20 cellular contexts compared by ENCODE assay signal in genomic region chr12:68560823-68561422, GRCh38. TPM values are rescaled to one million over a fixed set of nuclear protein-coding genes. Genes with fewer than 3 reads are reported as not detected.
A peak's percentile ranks its signal among the peaks of the same experiment; 100 is the strongest.
DNase-seq lines count a peak whose midpoint lies in the region; TF ChIP-seq lines count a peak whose summit lies in the region.
"Had no signal": no experiment of that assay in that cellular context is flagged by ENCODE, and none has a peak within 500 bp of the region (broad histone marks: within the 10 kb centered on the region; RNA-seq: fewer than 3 reads in every experiment).

No MANE protein-coding gene starts in this region.

- H4K20me1 ChIP-seq in GM23248 (ENCODE audit: insufficient read depth): no peaks in the 10 kb centered on the region

- no peaks in the 10 kb centered on the region for H3K79me2 ChIP-seq in GM23248 (ENCODE audit: insufficient read depth)

- H3F3A ChIP-seq in GM23248 (ENCODE audit: insufficient read depth): peaks cover 39% of the 10 kb centered on the region

- no peak overlapping the region for H3K4me2 ChIP-seq in GM23248 (ENCODE audit: unreplicated experiment)

- no peaks in the 10 kb centered on the region for H3K9me2 ChIP-seq in GM23248 (ENCODE audit: insufficient read depth)

- H3K9me3 ChIP-seq in GM23248 (ENCODE audit: low read depth): no peaks in the 10 kb centered on the region
- H3K9me3 ChIP-seq: gastroesophageal sphincter, thoracic aorta had no signal

- in situ Hi-C loops in GM23248 (cut with MboI): no loop called here

- no peak overlapping the region for H2AFZ ChIP-seq in GM23248

- H3K36me3 ChIP-seq in GM23248 (ENCODE audit: low read depth): no peaks in the 10 kb centered on the region
- H3K36me3 ChIP-seq: gastroesophageal sphincter, thoracic aorta, WERI-Rb-1 had no signal

- intact Hi-C loops in posterior cingulate gyrus (cut with DNase I): no loop called here

- H3K9ac ChIP-seq in GM23248: no peak overlapping the region

- no peak overlapping the region for H3K4me3 ChIP-seq in GM23248
- H3K4me3 ChIP-seq in fibroblast of villous mesenchyme (ENCODE audit: low read depth, low read length): no peak overlapping the region
- H3K4me3 ChIP-seq in skin epidermis: no peak overlapping the region
- H3K4me3 ChIP-seq: gastroesophageal sphincter, thoracic aorta had no signal

- H3K27ac ChIP-seq in GM23248: no peak overlapping the region
- peak overlapping the region; percentile 47; the same call in 1 of the 2 replicates for H3K27ac ChIP-seq in RWPE1
- peak overlapping the region in 12 of 21 experiments; percentile 14 to 78 (median 41) for H3K27ac ChIP-seq in skin epidermis
- H3K27ac ChIP-seq: thoracic aorta, WERI-Rb-1 had no signal

- TF ChIP-seq CTCF in RWPE1 (conservative IDR thresholded peaks at IDR 0.05; ENCODE audit: low read depth): no peak
- TF ChIP-seq CTCF in fibroblast of villous mesenchyme (IDR thresholded peaks at IDR 0.05; ENCODE audit: insufficient read depth, low read depth, low read length): no peak

- 52 to 53% methylated on average over 6 of the region's 6 CpGs for WGBS in GM23248 (ENCODE audit: low coverage in 1 of 2, low lambda C conversion rate in 2 of 2, missing lambda C conversion rate in 2 of 2), 2 experiments

- H3K4me1 ChIP-seq in GM23248 (ENCODE audit: insufficient read depth): peaks cover 42% of the 10 kb centered on the region

- POLR2A ChIA-PET in RWPE1 (lab: Yijun Ruan, JAX; ENCODE audit: low non-redundant PET): no interaction called here

- H3K27me3 ChIP-seq in GM23248 (replicated peaks; ENCODE audit: insufficient read depth): no peaks in the 10 kb centered on the region
- H3K27me3 ChIP-seq: gastroesophageal sphincter had no signal

- peak; percentile 23 for DNase-seq in GM23248
- DNase-seq in RWPE1 (ENCODE audit: low spot score): no peak
- DNase-seq in fibroblast of villous mesenchyme (ENCODE audit: low read depth): peak; percentile 70
- no peak for DNase-seq in posterior cingulate gyrus
- no peak for DNase-seq in activated T-cell treated with anti-CD3 and anti-CD28 coated beads, Interleukin-2, amount 50 U/mL, for 1 hour
- no peak for DNase-seq in RPMI8226
- DNase-seq: activated CD4-positive, alpha-beta T cell treated with anti-CD3 and anti-CD28 coated beads, Interleukin-2, amount 50 U/mL, for 1 hour; activated CD8-positive, alpha-beta memory T cell treated with anti-CD3 and anti-CD28 coated beads, Interleukin-2, amount 50 U/mL, for 4 hours; activated naive CD8-positive, alpha-beta T cell treated with anti-CD3 and anti-CD28 coated beads for 36 hours; AML-193; DMS79; MM.1S; NCI-H1417 treated with DMSO at 0.1 percent for 48 hours; NCI-H524; stimulated activated CD4-positive, alpha-beta T cell treated with anti-CD3 and anti-CD28 coated beads, Interleukin-4, amount 100 ng/mL, for 1 hour; stimulated activated naive CD4-positive, alpha-beta T cell; WERI-Rb-1 had no signal

- CTCF ChIA-PET in RWPE1 (lab: Yijun Ruan, JAX): no interaction called here

RNA-seq across cellular contexts. Expression of gene RAP1B, which starts 49.8 kb away (rescaled TPM):
- 275 and 290 TPM in 2 replicates for total RNA-seq in GM23248 (2014; rRNA removed; shearing (Covaris generic))
- 353 and 363 TPM in 2 replicates for polyA plus RNA-seq in GM23248 (2016; fragmentation: Nextera tagmentation; extraction: Ambion mirVana)
- total RNA-seq in fibroblast of villous mesenchyme: 125 and 155 TPM in 2 replicates

Comparison
In these comparisons a context has a peak if more than half of its experiments do, and no peak if none do; other contexts are left out.
1. DNase-seq: peak in GM23248 (single experiment) and fibroblast of villous mesenchyme (single experiment); none in RWPE1 (single experiment), posterior cingulate gyrus (0 of 10), activated T-cell treated with anti-CD3 and anti-CD28 coated beads, Interleukin-2, amount 50 U/mL, for 1 hour (single experiment) and RPMI8226 (single experiment).